ENCODE assay signal across 8 cellular contexts in genomic region chr3:171458056-171458856, GRCh38. TPM values are rescaled to one million over a fixed set of nuclear protein-coding genes. Genes with fewer than 3 reads are reported as not detected.
DNase-seq lines count a peak whose midpoint lies in the region; ATAC-seq and TF ChIP-seq lines count a peak whose summit lies in the region.

No MANE protein-coding gene starts in this region.

- H3K9me3 ChIP-seq in hepatocyte (ENCODE audit: low read depth) (no peaks in the 10 kb centered on the region), skeletal muscle satellite cell (replicated peaks; ENCODE audit: low read length) (no peaks in the 10 kb centered on the region)

- no peak overlapping the region for H3K9ac ChIP-seq in skeletal muscle satellite cell (ENCODE audit: low read depth, low read length)

- H3K79me2 ChIP-seq in hepatocyte, result peaks cover 56% of the 10 kb centered on the region

- peak overlapping the region; percentile 96 for H2AFZ ChIP-seq in hepatocyte

- no peaks in the 10 kb centered on the region for H4K20me1 ChIP-seq in hepatocyte (ENCODE audit: insufficient read depth, poor library complexity, severe bottlenecking)

- no peaks in the 10 kb centered on the region for H3K27me3 ChIP-seq in hepatocyte
- peaks cover 62% of the 10 kb centered on the region for H3K27me3 ChIP-seq in skeletal muscle satellite cell (ENCODE audit: control insufficient read depth, insufficient read depth, low read length)

- no peak for TF ChIP-seq CTCF in hepatocyte (IDR thresholded peaks at IDR 0.05; ENCODE audit: poor library complexity)

- peak; percentile 62 for DNase-seq in NK-92 treated with Interleukin-12 subunit alpha and Interleukin-12 subunit beta, amount 100 ng/mL, for 24 hours (lab: John Stamatoyannopoulos, UW)
- DNase-seq in NK-92 (lab: John Stamatoyannopoulos, UW; ENCODE audit: unreplicated experiment), result no peak
- peak; percentile 42 for DNase-seq in activated gamma-delta T cell treated with anti-CD3 and anti-CD28 coated beads, Interleukin-2, amount 50 U/mL, for 16 hours (ENCODE audit: low read depth)
- DNase-seq in hepatocyte (ENCODE audit: low spot score), result no peak
- DNase-seq in GM03348 (ENCODE audit: low spot score), result no peak

- no peaks in the 10 kb centered on the region for H3K9me2 ChIP-seq in hepatocyte (replicated peaks; ENCODE audit: insufficient read depth)

- H3K36me3 ChIP-seq in hepatocyte (replicated peaks; ENCODE audit: insufficient read depth, low read depth), result no peaks in the 10 kb centered on the region
- H3K36me3 ChIP-seq in skeletal muscle satellite cell (ENCODE audit: insufficient read depth, low read length), result no peaks in the 10 kb centered on the region

- peak overlapping the region; percentile 25 for H3K27ac ChIP-seq in hepatocyte

- H3K4me1 ChIP-seq in hepatocyte (ENCODE audit: insufficient read depth), result peaks cover 11% of the 10 kb centered on the region
- peaks cover 16% of the 10 kb centered on the region for H3K4me1 ChIP-seq in skeletal muscle satellite cell (ENCODE audit: control insufficient read depth, insufficient read depth, low read length)

- peak overlapping the region; percentile 97 for H3K4me3 ChIP-seq in hepatocyte
- H3K4me3 ChIP-seq in skeletal muscle satellite cell (ENCODE audit: low read length), result no peak overlapping the region

- WGBS in hepatocyte (ENCODE audit: low lambda C conversion rate, missing lambda C conversion rate), result 14% methylated on average over 14 of the region's 23 CpGs

- H3K4me2 ChIP-seq in hepatocyte, result peak overlapping the region; percentile 96
- peak overlapping the region; percentile 96 for H3K4me2 ChIP-seq in skeletal muscle satellite cell (ENCODE audit: low read length)

- no peak for ATAC-seq in GM18873 (IDR thresholded peaks at IDR 0.05; ENCODE audit: low FRiP score, unreplicated experiment)
- ATAC-seq in HG02884 (IDR thresholded peaks at IDR 0.05; ENCODE audit: unreplicated experiment), result no peak

RNA-seq across cellular contexts. Expression of gene TNIK, which starts 1.9 kb away (rescaled TPM):
- total RNA-seq in hepatocyte, result 13.8 and 15.0 TPM in 2 replicates
- polyA plus RNA-seq in hepatocyte, result 7.4 and 12.1 TPM in 2 replicates
- 5.0 and 6.1 TPM in 2 replicates for total RNA-seq in skeletal muscle satellite cell (2012; rRNA removed)

Comparison
In these comparisons a context has a peak if more than half of its experiments do, and no peak if none do; other contexts are left out.
1. DNase-seq: peak in NK-92 treated with Interleukin-12 subunit alpha and Interleukin-12 subunit beta, amount 100 ng/mL, for 24 hours (single experiment) and activated gamma-delta T cell treated with anti-CD3 and anti-CD28 coated beads, Interleukin-2, amount 50 U/mL, for 16 hours (single experiment); none in NK-92 (single experiment), hepatocyte (single experiment) and GM03348 (single experiment).